ENCODE assay signal across 7 cellular contexts in the genomic region with DNA sequence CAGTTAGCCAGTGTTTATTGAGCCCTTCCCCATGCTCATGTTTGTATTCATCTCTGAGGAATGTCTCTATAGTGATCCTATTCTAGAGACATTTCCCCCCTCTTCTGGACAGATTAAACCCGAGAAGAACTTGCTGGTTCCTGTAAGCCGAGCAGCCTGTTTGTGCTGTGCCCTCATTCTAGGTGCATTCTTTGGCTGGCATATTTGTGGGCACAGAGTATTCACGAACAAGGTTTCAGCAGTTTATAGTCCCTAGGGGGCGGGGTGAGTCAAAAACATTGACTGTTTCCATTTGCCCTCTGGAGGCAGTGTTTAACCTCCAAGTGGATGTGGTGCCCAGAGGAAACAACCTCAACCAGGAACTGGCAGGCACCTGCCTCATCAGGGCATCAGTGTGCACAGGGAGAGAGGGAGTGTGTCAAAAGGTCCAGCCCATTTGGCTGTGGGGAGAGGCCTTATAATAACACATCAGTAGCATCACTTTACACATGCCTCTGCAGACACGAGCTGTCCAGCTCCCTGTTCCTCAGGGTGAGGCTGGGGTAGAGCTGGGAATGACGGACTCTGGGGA.
DNase-seq lines count a peak whose midpoint lies in the region; ATAC-seq and TF ChIP-seq lines count a peak whose summit lies in the region.

No MANE protein-coding gene starts in this region.

- peaks cover 6% of the 10 kb centered on the region for H3K4me1 Mint-ChIP-seq in progenitor cell of endocrine pancreas (ENCODE audit: low read depth)

- H3K27ac Mint-ChIP-seq in progenitor cell of endocrine pancreas, result no peak overlapping the region

- peak; percentile 91 for DNase-seq in EH (ENCODE audit: low read depth)
- DNase-seq in GM20000 (ENCODE audit: low spot score), result peak; percentile 18
- DNase-seq in KBM-7, result peak; percentile 45
- DNase-seq in RWPE1 (ENCODE audit: low spot score), result peak; percentile 59
- DNase-seq in epithelial cell of esophagus (ENCODE audit: low read depth), result peak; percentile 96
- DNase-seq in progenitor cell of endocrine pancreas (ENCODE audit: low spot score, unreplicated experiment), result no peak

- CTCF ChIA-PET in RWPE1 (lab: Yijun Ruan, JAX), result interaction anchor here (0.6 to 0.8 kb wide), 3 partner anchors 552 to 664 kb away, joined by 3 to 5 read pairs (median 4); no protein-coding TSS in a partner anchor

- H3K4me3 ChIP-seq in epithelial cell of esophagus (ENCODE audit: low read length), result no peak overlapping the region

- peaks cover 1% of the 10 kb centered on the region for H3K36me3 Mint-ChIP-seq in progenitor cell of endocrine pancreas (ENCODE audit: insufficient read depth)

- POLR2A ChIA-PET in RWPE1 (lab: Yijun Ruan, JAX; ENCODE audit: low non-redundant PET), result no interaction called here

- H3K9me3 Mint-ChIP-seq in progenitor cell of endocrine pancreas (ENCODE audit: low read depth), result no peaks in the 10 kb centered on the region

- peak overlapping the region; percentile 43; the same call in 1 of the 2 replicates for H3K27ac ChIP-seq in RWPE1

- TF ChIP-seq CTCF in GM20000 (IDR thresholded peaks at IDR 0.05; ENCODE audit: extremely low read depth, missing control alignments) (peak; percentile 5), RWPE1 (conservative IDR thresholded peaks at IDR 0.05; ENCODE audit: low read depth) (peak; percentile 40; the same call in 1 of the 2 replicates), epithelial cell of esophagus (IDR thresholded peaks at IDR 0.05; ENCODE audit: insufficient read depth, low read depth, low read length, missing control alignments) (peak; percentile 65), progenitor cell of endocrine pancreas (IDR thresholded peaks at IDR 0.05; ENCODE audit: unreplicated experiment) (peak; percentile 52)

- no peak overlapping the region for H3K4me3 Mint-ChIP-seq in progenitor cell of endocrine pancreas (ENCODE audit: low read depth)

- in situ Hi-C loops in KBM-7 (cut with MboI; ENCODE audit: low pct_unique_long_range_greater_than_20kb, low sequenced_read_pairs), result no loop called here

- ATAC-seq in GM18519 (IDR thresholded peaks at IDR 0.05; ENCODE audit: low FRiP score, unreplicated experiment), result no peak

- no peaks in the 10 kb centered on the region for H3K27me3 Mint-ChIP-seq in progenitor cell of endocrine pancreas

Comparison
In these comparisons a context has a peak if more than half of its experiments do, and no peak if none do; other contexts are left out.
1. CTCF ChIP-seq: peak in every context shown above with its lines; median percentile 65 in epithelial cell of esophagus; 52 in progenitor cell of endocrine pancreas; 40 in RWPE1; 5 in GM20000.